In the genomic region with DNA sequence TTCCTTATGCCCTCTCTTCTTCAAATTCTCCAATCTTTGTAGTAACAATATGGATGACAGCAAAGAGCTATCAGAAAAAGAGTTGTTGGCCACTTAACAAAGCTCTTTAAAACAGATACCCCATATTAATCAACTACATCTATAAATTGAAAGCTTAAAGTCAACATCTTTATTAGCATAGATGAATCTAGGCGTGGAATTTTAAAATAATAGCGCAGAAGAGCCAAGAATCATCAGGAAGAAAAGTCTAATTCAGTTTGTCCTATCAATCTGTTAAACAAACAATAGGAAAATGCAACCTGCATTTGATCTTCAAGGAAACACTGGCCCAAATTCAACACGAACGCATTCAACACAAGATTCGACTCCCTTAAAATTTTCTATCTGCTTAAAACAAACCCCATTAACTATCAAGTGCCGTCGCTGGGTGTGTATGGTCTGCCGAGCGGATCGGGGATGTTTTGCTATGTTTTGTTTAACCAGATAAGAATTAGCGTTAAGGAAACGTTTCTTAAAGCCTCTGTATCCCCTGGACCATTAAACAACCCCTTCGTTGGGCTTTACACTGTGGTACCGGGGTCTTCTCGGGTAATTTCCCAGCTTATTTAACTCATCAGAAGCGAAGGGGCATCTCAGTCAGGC, we compare ENCODE assay signal across 8 cellular contexts. TPM values are rescaled to one million over a fixed set of nuclear protein-coding genes. Genes with fewer than 3 reads are reported as not detected.
DNase-seq lines count a peak whose midpoint lies in the region; ATAC-seq and TF ChIP-seq lines count a peak whose summit lies in the region.

No MANE protein-coding gene starts in this region.

- 2% methylated on average over 11 to 12 of the region's 16 CpGs for WGBS in gastroesophageal sphincter (ENCODE audit: low coverage in 1 of 2), 2 donors

- TF ChIP-seq CTCF in GM06990 (IDR thresholded peaks at IDR 0.05; ENCODE audit: insufficient read depth, low read length, poor library complexity, severe bottlenecking) (no peak), gastroesophageal sphincter (IDR thresholded peaks at IDR 0.05) (no peak)

- no peak for TF ChIP-seq POLR2A in gastroesophageal sphincter (IDR thresholded peaks at IDR 0.05)

- TF ChIP-seq EP300 in gastroesophageal sphincter (IDR thresholded peaks at IDR 0.05) = no peak

- H3K27ac ChIP-seq in gastroesophageal sphincter (peak overlapping the region; percentile 89 to 99 (median 98)), skeletal muscle tissue (ENCODE audit: low read depth, low read length) (peak overlapping the region; percentile 86)

- no peaks in the 10 kb centered on the region for H3K36me3 ChIP-seq in GM06990 (ENCODE audit: control insufficient read depth, insufficient read depth, low read length)
- no peaks in the 10 kb centered on the region for H3K36me3 ChIP-seq in gastroesophageal sphincter
- H3K36me3 ChIP-seq in skeletal muscle tissue (ENCODE audit: control insufficient read depth in 3 of 3, insufficient read depth in 3 of 3, low read length in 3 of 3) = no peaks in the 10 kb centered on the region

- DNase-seq in GM06990 (ENCODE audit: extremely low read depth, insufficient read length) (no peak), T-helper 22 cell (ENCODE audit: low read depth) (peak; percentile 1), SHP77 treated with DMSO at 0.1 percent for 48 hours (lab: John Stamatoyannopoulos, UW) (no peak), NCI-H510A treated with DMSO at 0.1 percent for 48 hours (lab: John Stamatoyannopoulos, UW) (no peak)
- DNase-seq in stimulated activated CD4-positive, alpha-beta T cell treated with anti-CD3 and anti-CD28 coated beads, Interleukin-4, amount 100 ng/mL, for 4 hours = no peak

- ATAC-seq in HG02571 (IDR thresholded peaks at IDR 0.05; ENCODE audit: unreplicated experiment) (peak; percentile 3), gastroesophageal sphincter (no peak)

- H3K9me3 ChIP-seq in gastroesophageal sphincter (no peaks in the 10 kb centered on the region), skeletal muscle tissue (ENCODE audit: control insufficient read depth in 3 of 3, low read length in 3 of 3) (no peaks in the 10 kb centered on the region)

- H3K9ac ChIP-seq in skeletal muscle tissue (ENCODE audit: low read depth in 1 of 3, low read length in 3 of 3) = peak overlapping the region; percentile 86 to 90 (median 88)

- H3K4me1 ChIP-seq in gastroesophageal sphincter (peaks cover 0 to 44% (median 12%) of the 10 kb centered on the region in 3 donors), skeletal muscle tissue (ENCODE audit: control insufficient read depth in 3 of 3, insufficient read depth in 3 of 3, low read length in 3 of 3) (peaks cover 10 to 24% (median 12%) of the 10 kb centered on the region in 3 donors)

- H3K4me3 ChIP-seq in GM06990 (replicated peaks; ENCODE audit: low read depth, low read length) = peak overlapping the region; percentile 82
- H3K4me3 ChIP-seq in gastroesophageal sphincter = peak overlapping the region; percentile 90 to 97
- H3K4me3 ChIP-seq in skeletal muscle tissue (ENCODE audit: low read length in 3 of 3) = peak overlapping the region; percentile 90 to 93 (median 90)

- H3K27me3 ChIP-seq in GM06990 (replicated peaks; ENCODE audit: control insufficient read depth, insufficient read depth, low read length) (no peaks in the 10 kb centered on the region), gastroesophageal sphincter (no peaks in the 10 kb centered on the region), skeletal muscle tissue (ENCODE audit: control insufficient read depth in 3 of 3, insufficient read depth in 3 of 3, low read length in 3 of 3) (no peaks in the 10 kb centered on the region)

RNA-seq across cellular contexts. Expression of a gene that starts 1.0 kb away (rescaled TPM):
- total RNA-seq in gastroesophageal sphincter (10 to 100 TPM; 27.4 to 63.5 (median 31.4) TPM), skeletal muscle tissue (24.5 TPM)
